16 cellular contexts compared by ENCODE assay signal in the genomic region with DNA sequence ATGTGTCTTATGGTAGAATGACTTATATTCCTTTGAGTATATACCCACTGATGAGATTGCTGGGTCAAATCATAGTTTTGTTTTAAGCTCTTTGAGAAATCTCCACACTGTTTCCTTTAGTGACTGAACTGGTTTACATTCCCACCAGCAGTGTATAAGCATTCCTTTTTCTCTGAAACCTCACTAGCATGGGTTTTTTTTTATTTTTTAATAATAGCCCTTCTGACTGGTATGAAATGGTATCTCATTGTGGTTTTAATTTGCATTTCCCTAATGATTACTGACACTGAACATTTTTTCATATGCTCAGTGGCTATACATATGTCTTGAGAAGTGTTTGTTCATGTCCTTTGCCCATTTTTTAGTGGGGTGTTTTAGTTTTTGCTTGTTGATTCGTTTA.
DNase-seq lines count a peak whose midpoint lies in the region; TF ChIP-seq lines count a peak whose summit lies in the region.
"Had no signal": no experiment of that assay in that cellular context is flagged by ENCODE, and none has a peak within 500 bp of the region (broad histone marks: within the 10 kb centered on the region; RNA-seq: fewer than 3 reads in every experiment).

No MANE protein-coding gene starts in this region.

- peaks cover 40% of the 10 kb centered on the region for H3K4me1 ChIP-seq in SJSA1 (replicated peaks)
- H3K4me1 ChIP-seq in spleen, result no peaks in the 10 kb centered on the region
- H3K4me1 ChIP-seq: Caco-2 had no signal

- H3K4me3 ChIP-seq in AG10803 (ENCODE audit: low read length), result no peak overlapping the region
- H3K4me3 ChIP-seq in SJSA1, result no peak overlapping the region
- H3K4me3 ChIP-seq in fibroblast of villous mesenchyme (ENCODE audit: low read depth, low read length), result no peak overlapping the region
- no peak overlapping the region for H3K4me3 ChIP-seq in spleen

- intact Hi-C loops in spleen (cut with DNase I; ENCODE audit: low total_unique reads), result no loop called here

- DNase-seq in AG10803 (ENCODE audit: low read depth), result peak; percentile 31
- DNase-seq in HT1080 (ENCODE audit: low read depth), result peak; percentile 2
- peak in 1 of 2 experiments; percentile 30 for DNase-seq in SJSA1 (ENCODE audit: low read depth in 1 of 2, low spot score in 2 of 2)
- peak; percentile 0 for DNase-seq in fibroblast of villous mesenchyme (ENCODE audit: low read depth)
- no peak for DNase-seq in spleen
- no peak for DNase-seq in UCSD-AML1 (lab: John Stamatoyannopoulos, UW; ENCODE audit: unreplicated experiment)
- DNase-seq in stimulated activated CD4-positive, alpha-beta T cell treated with anti-CD3 and anti-CD28 coated beads, Interleukin-4, amount 100 ng/mL, for 1 hour, result no peak
- DNase-seq in AG08396 (ENCODE audit: low spot score), result no peak
- DNase-seq: 8988T; AML-193; Caco-2; CD4-positive, alpha-beta T cell; GF-D8; GOT3; H7 had no signal

- TF ChIP-seq POLR2A in spleen (IDR thresholded peaks at IDR 0.05), result no peak

- H3K27ac ChIP-seq in SJSA1 (peak overlapping the region; percentile 94), spleen (no peak overlapping the region)
- H3K27ac ChIP-seq: C4-2B had no signal

- WGBS in spleen, 5 donors, result 62 to 86% (median 73%) methylated on average over 1 of the region's 1 CpG

- no peak for TF ChIP-seq CTCF in AG10803 (conservative IDR thresholded peaks at IDR 0.05; ENCODE audit: low read length)
- no peak for TF ChIP-seq CTCF in fibroblast of villous mesenchyme (IDR thresholded peaks at IDR 0.05; ENCODE audit: insufficient read depth, low read depth, low read length)
- TF ChIP-seq CTCF in spleen (IDR thresholded peaks at IDR 0.05 in 8 of 11, conservative IDR thresholded peaks at IDR 0.05 in 3 of 11), result no peak

- H3K27me3 ChIP-seq in SJSA1 (replicated peaks) (no peaks in the 10 kb centered on the region), spleen (replicated peaks in 1 of 7) (no peaks in the 10 kb centered on the region)

- H3K9me3 ChIP-seq in SJSA1 (replicated peaks) (peaks cover 3% of the 10 kb centered on the region; the same call in 1 of the 2 replicates), spleen (peaks cover 0 to 50% (median 27%) of the 10 kb centered on the region in 8 donors)
- H3K9me3 ChIP-seq: Caco-2 had no signal

- H3K36me3 ChIP-seq in SJSA1 (no peaks in the 10 kb centered on the region), spleen (no peaks in the 10 kb centered on the region)

Comparison
In these comparisons a context has a peak if more than half of its experiments do, and no peak if none do; other contexts are left out.
1. DNase-seq: peak in AG10803 (single experiment), HT1080 (single experiment) and fibroblast of villous mesenchyme (single experiment); none in spleen (single experiment), UCSD-AML1 (single experiment), stimulated activated CD4-positive, alpha-beta T cell treated with anti-CD3 and anti-CD28 coated beads, Interleukin-4, amount 100 ng/mL, for 1 hour (single experiment) and AG08396 (single experiment).